Comparison of ENCODE assay signal across 1 cellular context in genomic region chr6:46048646-46049297, GRCh38.
TF ChIP-seq lines count a peak whose summit lies in the region.

No MANE protein-coding gene starts in this region.

TF ChIP-seq in GM23338, 12 proteins besides CTCF, POLR2A, EP300 and RAD21 (continued from another document):
- TF ChIP-seq ZNF462 (CRISPR knock-in tag; IDR thresholded peaks at IDR 0.05) (no peak), EZH2phosphoT487 (IDR thresholded peaks at IDR 0.05; ENCODE audit: unreplicated experiment) (no peak), JUNB (IDR thresholded peaks at IDR 0.05; ENCODE audit: unreplicated experiment) (no peak), ZNF114 (CRISPR knock-in tag; IDR thresholded peaks at IDR 0.05) (no peak), POLR2AphosphoS5 (IDR thresholded peaks at IDR 0.05; ENCODE audit: low read depth) (no peak), ZNF331 (CRISPR knock-in tag; IDR thresholded peaks at IDR 0.05; ENCODE audit: low read depth) (no peak), EZH2 (IDR thresholded peaks at IDR 0.05; ENCODE audit: low read depth, unreplicated experiment) (no peak), CREB1 (CRISPR knock-in tag; IDR thresholded peaks at IDR 0.05; ENCODE audit: low read depth) (no peak)
